8 cellular contexts compared by ENCODE assay signal in the genomic region with DNA sequence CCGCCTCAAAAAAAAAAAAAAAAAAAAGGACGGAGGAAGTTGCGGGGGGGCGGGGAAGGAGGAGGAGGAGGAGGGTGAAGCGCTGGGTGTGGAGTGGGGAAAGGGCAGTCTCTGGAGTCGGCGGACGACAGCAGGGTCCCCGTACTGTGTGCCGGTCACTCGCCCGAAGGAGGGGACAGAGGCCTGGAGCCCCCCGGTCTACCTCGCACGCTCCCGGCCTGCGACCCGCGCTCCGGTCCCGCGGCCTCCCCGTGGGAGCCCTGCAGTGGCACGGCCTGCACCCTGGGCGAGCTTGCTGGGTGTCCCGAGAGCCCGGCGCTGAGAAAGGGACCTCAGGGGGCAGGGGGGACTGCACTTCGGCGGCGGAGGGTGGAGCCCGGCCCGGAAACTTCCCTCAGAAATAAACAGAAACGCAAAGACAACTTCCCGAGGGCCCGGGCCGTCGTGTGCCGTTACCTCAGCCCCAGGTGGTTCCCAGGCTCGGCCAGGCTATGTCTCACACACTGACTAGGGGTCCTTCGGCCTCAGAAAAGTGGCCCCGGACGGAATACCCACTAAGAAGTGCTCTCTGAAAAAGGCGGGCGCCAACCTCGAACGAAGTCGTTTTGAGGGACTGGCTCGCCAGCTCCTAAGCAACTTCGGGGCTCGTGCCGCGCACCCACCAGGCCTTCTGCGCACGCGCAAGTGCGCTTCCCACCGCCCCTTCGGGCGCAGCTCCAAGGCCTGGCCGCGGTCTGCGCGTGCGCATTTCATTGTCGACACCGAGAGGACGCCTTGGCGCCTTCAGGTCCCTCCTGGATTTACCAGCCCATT. TPM values are rescaled to one million over a fixed set of nuclear protein-coding genes. Genes with fewer than 3 reads are reported as not detected.
A peak's percentile ranks its signal among the peaks of the same experiment; 100 is the strongest.
DNase-seq lines count a peak whose midpoint lies in the region; ATAC-seq and TF ChIP-seq lines count a peak whose summit lies in the region.

A gene with protein sequence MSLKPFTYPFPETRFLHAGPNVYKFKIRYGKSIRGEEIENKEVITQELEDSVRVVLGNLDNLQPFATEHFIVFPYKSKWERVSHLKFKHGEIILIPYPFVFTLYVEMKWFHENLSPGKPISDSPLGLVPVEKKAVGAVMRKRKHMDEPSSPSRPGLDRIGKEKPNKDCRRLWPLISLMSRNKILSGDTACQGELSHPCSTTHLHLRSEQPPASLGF (minus strand): TSS at position 688 of the 813 bp plus-strand sequence. CDS start 12,703 bp downstream, outside the sequence.

- peaks cover 21% of the 10 kb centered on the region for H3K4me1 Mint-ChIP-seq in activated T-helper 2 cell treated with anti-CD3 and anti-CD28 coated beads, Interferon-gamma antibody, Interleukin-2, Interleukin-4, amounts not matched to agents 10 μg/mL and 5 μg/mL and 100 μg/mL, durations not matched to agents 14 hours and 24 hours and 36 hours (ENCODE audit: low read depth)

- peak within 1 kb of the TSS; percentile 40 for H3K4me3 ChIP-seq in fibroblast of pulmonary artery (replicated peaks; ENCODE audit: low read depth, low read length)

- TF ChIP-seq CTCF in 22Rv1 (IDR thresholded peaks at IDR 0.05) (no peak), fibroblast of pulmonary artery (IDR thresholded peaks at IDR 0.05; ENCODE audit: low read length, missing control alignments) (no peak)

- DNase-seq in NCI-H2029 treated with DMSO at 0.1 percent for 48 hours (lab: John Stamatoyannopoulos, UW) (peak; percentile 23), fibroblast of pulmonary artery (ENCODE audit: low read depth) (peak; percentile 81), nucleus accumbens (lab: John Stamatoyannopoulos, UW) (peak in 46 of 56 donors; percentile 3 to 76 (median 36)), Kasumi-1 (lab: John Stamatoyannopoulos, UW) (no peak)
- DNase-seq in activated T-helper 2 cell treated with anti-CD3 and anti-CD28 coated beads, Interferon-gamma antibody, Interleukin-2, Interleukin-4, amounts not matched to agents 10 μg/mL and 5 μg/mL and 100 μg/mL, durations not matched to agents 14 hours and 24 hours and 36 hours (ENCODE audit: low spot score): peak; percentile 70
- DNase-seq in stimulated activated naive CD4-positive, alpha-beta T cell treated with Interleukin-2 at 50 U/mL for 16 hours (lab: John Stamatoyannopoulos, UW): peak; percentile 80

- H3K36me3 Mint-ChIP-seq in activated T-helper 2 cell treated with anti-CD3 and anti-CD28 coated beads, Interferon-gamma antibody, Interleukin-2, Interleukin-4, amounts not matched to agents 10 μg/mL and 5 μg/mL and 100 μg/mL, durations not matched to agents 14 hours and 24 hours and 36 hours (ENCODE audit: low read depth): no peaks in the 10 kb centered on the region

- no peak for ATAC-seq in GM21367 (IDR thresholded peaks at IDR 0.05; ENCODE audit: unreplicated experiment)

- H3K27ac ChIP-seq in 22Rv1: peak within 1 kb of the TSS; percentile 72

- H3K27ac Mint-ChIP-seq in activated T-helper 2 cell treated with anti-CD3 and anti-CD28 coated beads, Interferon-gamma antibody, Interleukin-2, Interleukin-4, amounts not matched to agents 10 μg/mL and 5 μg/mL and 100 μg/mL, durations not matched to agents 14 hours and 24 hours and 36 hours: peak within 1 kb of the TSS; percentile 76

- peak within 1 kb of the TSS; percentile 41 for H3K4me3 Mint-ChIP-seq in activated T-helper 2 cell treated with anti-CD3 and anti-CD28 coated beads, Interferon-gamma antibody, Interleukin-2, Interleukin-4, amounts not matched to agents 10 μg/mL and 5 μg/mL and 100 μg/mL, durations not matched to agents 14 hours and 24 hours and 36 hours (ENCODE audit: low read depth)

- no peaks in the 10 kb centered on the region for H3K27me3 Mint-ChIP-seq in activated T-helper 2 cell treated with anti-CD3 and anti-CD28 coated beads, Interferon-gamma antibody, Interleukin-2, Interleukin-4, amounts not matched to agents 10 μg/mL and 5 μg/mL and 100 μg/mL, durations not matched to agents 14 hours and 24 hours and 36 hours (ENCODE audit: low read depth)

- intact Hi-C loops in activated T-helper 2 cell treated with anti-CD3 and anti-CD28 coated beads, Interferon-gamma antibody, Interleukin-2, Interleukin-4, amounts not matched to agents 10 μg/mL and 5 μg/mL and 100 μg/mL, durations not matched to agents 14 hours and 24 hours and 36 hours (cut with micrococcal nuclease): no loop called here

- H3K9me3 Mint-ChIP-seq in activated T-helper 2 cell treated with anti-CD3 and anti-CD28 coated beads, Interferon-gamma antibody, Interleukin-2, Interleukin-4, amounts not matched to agents 10 μg/mL and 5 μg/mL and 100 μg/mL, durations not matched to agents 14 hours and 24 hours and 36 hours: no peaks in the 10 kb centered on the region

RNA-seq across cellular contexts. Expression of the gene that starts here (rescaled TPM):
- total RNA-seq in activated T-helper 2 cell treated with anti-CD3 and anti-CD28 coated beads, Interferon-gamma antibody, Interleukin-2, Interleukin-4, amounts not matched to agents 10 μg/mL and 5 μg/mL and 100 μg/mL, durations not matched to agents 14 hours and 24 hours and 36 hours: not detected in 2 replicates

Comparison
In these comparisons a context has a peak if more than half of its experiments do, and no peak if none do; other contexts are left out.
1. Peak in DNase-seq in activated T-helper 2 cell treated with anti-CD3 and anti-CD28 coated beads, Interferon-gamma antibody, Interleukin-2, Interleukin-4, amounts not matched to agents 10 μg/mL and 5 μg/mL and 100 μg/mL, durations not matched to agents 14 hours and 24 hours and 36 hours; RNA of the gene not detected or under 1 TPM.
2. DNase-seq: peak in NCI-H2029 treated with DMSO at 0.1 percent for 48 hours (single experiment), fibroblast of pulmonary artery (single experiment), nucleus accumbens (46 of 56) and stimulated activated naive CD4-positive, alpha-beta T cell treated with Interleukin-2 at 50 U/mL for 16 hours (single experiment); none in Kasumi-1 (0 of 2).